ENCODE assay signal across 10 cellular contexts in the genomic region with DNA sequence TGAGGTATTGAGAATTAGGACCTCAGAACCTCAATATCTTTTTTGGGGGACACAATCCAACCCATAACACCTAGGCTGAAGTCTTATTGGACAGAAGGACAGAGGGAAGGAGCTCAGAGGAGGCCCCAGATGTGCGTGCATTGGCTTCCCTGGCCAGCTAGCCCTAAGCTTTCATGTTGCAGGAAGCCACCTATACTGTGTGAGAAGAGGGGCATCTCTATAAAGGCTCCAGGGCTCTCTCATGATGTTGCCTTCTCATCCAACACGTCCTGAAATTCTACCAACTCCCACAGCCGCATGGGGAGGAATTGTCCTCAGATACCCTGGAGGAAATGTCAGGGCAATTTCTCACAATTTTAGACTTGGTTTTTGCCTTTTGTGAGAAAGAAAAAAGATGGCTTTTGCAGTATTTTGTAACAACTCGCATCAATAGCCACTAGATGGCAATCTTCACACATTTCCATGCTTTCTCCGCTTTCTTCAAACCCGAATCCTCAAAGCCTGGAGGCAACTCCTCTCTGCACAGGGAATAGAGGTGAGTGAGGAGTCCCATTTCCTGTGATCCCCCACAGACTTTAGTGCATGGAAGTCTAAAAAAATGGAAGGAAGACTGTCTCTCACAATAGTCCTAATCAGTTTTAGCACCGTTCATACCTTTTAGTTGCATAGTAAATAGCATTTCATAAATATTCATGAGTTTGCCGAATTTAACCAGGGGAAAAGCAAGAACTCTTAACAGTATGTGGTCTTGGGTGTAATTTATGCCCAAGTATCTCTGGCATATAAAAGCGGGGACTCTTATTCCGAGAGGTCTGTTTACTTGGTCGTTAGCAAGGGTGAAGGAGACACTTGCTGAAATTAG. TPM values are rescaled to one million over a fixed set of nuclear protein-coding genes. Genes with fewer than 3 reads are reported as not detected.
A peak's percentile ranks its signal among the peaks of the same experiment; 100 is the strongest.
DNase-seq lines count a peak whose midpoint lies in the region; ATAC-seq, FAIRE-seq and TF ChIP-seq lines count a peak whose summit lies in the region.
"Had no signal": no experiment of that assay in that cellular context is flagged by ENCODE, and none has a peak within 500 bp of the region (broad histone marks: within the 10 kb centered on the region; RNA-seq: fewer than 3 reads in every experiment).

No MANE protein-coding gene starts in this region.

- no peak overlapping the region for H3K4me3 ChIP-seq in cardiac muscle cell
- no peak overlapping the region for H3K4me3 ChIP-seq in GM12878

- in situ Hi-C loops in GM12878 (cut with MboI) = no loop called here

- CTCF ChIA-PET in GM12878 (lab: Yijun Ruan, JAX) = interaction anchor here (0.9 to 1.5 kb wide), 6 partner anchors 9 to 126 kb away, joined by 3 to 6 read pairs (median 4); no protein-coding TSS in a partner anchor

- H3K4me1 ChIP-seq in cardiac muscle cell (ENCODE audit: low read depth) (no peaks in the 10 kb centered on the region), GM12878 (ENCODE audit: control insufficient read depth, insufficient read depth, low read length) (no peaks in the 10 kb centered on the region)

- peak; percentile 52 for FAIRE-seq in GM12878 (lab: Jason Lieb, UNC)
- FAIRE-seq: colon had no signal

- BruUV-seq in GM12878 (replicated peaks; lab: Mats Ljungman, UMichigan) = no TSS peak

- intact Hi-C loops in cardiac septum (cut with DNase I) = no loop called here
- intact Hi-C loops in GM12878 (cut with micrococcal nuclease; ENCODE audit: unreplicated experiment) = loop anchor here (1.0 to 5.0 kb wide), 2 partner anchors 105 to 126 kb away; no protein-coding TSS in a partner anchor

- RAD21 ChIA-PET in GM12878 (lab: Charles Lee; ENCODE audit: unreplicated experiment) = no interaction called here

- POLR2A ChIA-PET in GM12878 (lab: Charles Lee) = no interaction called here

- TF ChIP-seq EP300 in GM12878 (IDR thresholded peaks at IDR 0.05; ENCODE audit: borderline replicate concordance in 1 of 2, control insufficient read depth in 1 of 2, low read depth in 2 of 2, low read length in 2 of 2) = no peak

- H3K9me3 ChIP-seq in cardiac muscle cell (ENCODE audit: low read depth) (no peaks in the 10 kb centered on the region), GM12878 (replicated peaks; ENCODE audit: control insufficient read depth, insufficient read depth, low read length) (no peaks in the 10 kb centered on the region)

- no peak overlapping the region for H3K4me2 ChIP-seq in GM12878 (ENCODE audit: control insufficient read depth, insufficient read depth)

- peak; percentile 69 for TF ChIP-seq RAD21 in GM12878 (IDR thresholded peaks at IDR 0.05; ENCODE audit: insufficient read depth, low read depth, low read length)

- 31% methylated on average over 11 of the region's 11 CpGs for WGBS in GM12878 (ENCODE audit: insufficient coverage, insufficient replicate concordance, low lambda C conversion rate, missing lambda C conversion rate)

- no peak overlapping the region for H2AFZ ChIP-seq in GM12878 (ENCODE audit: control insufficient read depth, low read depth, low read length)

- no peaks in the 10 kb centered on the region for H3K36me3 ChIP-seq in cardiac muscle cell
- no peaks in the 10 kb centered on the region for H3K36me3 ChIP-seq in GM12878 (ENCODE audit: control insufficient read depth in 2 of 2, insufficient read depth in 2 of 2, low read length in 1 of 2)

- H3K27ac ChIP-seq in cardiac muscle cell (no peak overlapping the region), GM12878 (ENCODE audit: control insufficient read depth, insufficient read depth) (no peak overlapping the region)

- ATAC-seq in HG02981 (IDR thresholded peaks at IDR 0.05; ENCODE audit: unreplicated experiment) (peak; percentile 64), GM12878 (peak; percentile 71)

- no peaks in the 10 kb centered on the region for H4K20me1 ChIP-seq in GM12878 (ENCODE audit: control insufficient read depth, insufficient read depth)

- TF ChIP-seq CTCF in cardiac muscle cell (IDR thresholded peaks at IDR 0.05; ENCODE audit: low read depth, low read length) (peak; percentile 66), GM12878 (IDR thresholded peaks at IDR 0.05 in 2 of 3, conservative IDR thresholded peaks at IDR 0.05 in 1 of 3; ENCODE audit: control insufficient read depth in 2 of 3, extremely low read depth in 1 of 3, insufficient read depth in 1 of 3, low read depth in 3 of 3, low read length in 3 of 3) (peak; percentile 54 to 66 (median 59))

- no peak overlapping the region for H3K9ac ChIP-seq in GM12878 (ENCODE audit: control insufficient read depth, insufficient read depth, low read length)

- TF ChIP-seq POLR2A in GM12878 (IDR thresholded peaks at IDR 0.05; ENCODE audit: low read depth, low read length) = no peak

- H3K27me3 ChIP-seq in cardiac muscle cell (no peaks in the 10 kb centered on the region), GM12878 (replicated peaks in 1 of 2; ENCODE audit: control insufficient read depth in 2 of 2, insufficient read depth in 2 of 2, low read length in 1 of 2) (no peaks in the 10 kb centered on the region; a peak in 1 of 4 replicates)

- no peaks in the 10 kb centered on the region for H3K79me2 ChIP-seq in GM12878 (ENCODE audit: control insufficient read depth, insufficient read depth, low read length)

- DNase-seq in cardiac muscle cell (ENCODE audit: low read depth in 1 of 2, low spot score in 1 of 2) = peak; percentile 56 to 64
- no peak for DNase-seq in cardiac septum (ENCODE audit: low spot score)
- peak; percentile 40 for DNase-seq in NCI-H2227 treated with DMSO at 0.1 percent for 48 hours (lab: John Stamatoyannopoulos, UW)
- DNase-seq in GM12878 (ENCODE audit: low read depth, low spot score) = no peak
- DNase-seq in iPS-NIHi11 (ENCODE audit: low spot score) = peak; percentile 82
- DNase-seq in stromal cell of bone marrow (ENCODE audit: low read depth) = peak; percentile 40
- DNase-seq in GOT3 (lab: John Stamatoyannopoulos, UW) = no peak

- SMC1A ChIA-PET in GM12878 (lab: Charles Lee; ENCODE audit: uncharacterized antibody, unreplicated experiment) = interaction anchor here (0.6 to 1.2 kb wide), 2 partner anchors 9 to 13 kb away, joined by 3 to 4 read pairs; no protein-coding TSS in a partner anchor

TF ChIP-seq in GM12878, 131 proteins besides CTCF, POLR2A, EP300 and RAD21:
- peak; percentile 44; the same call in 1 of the 2 replicates for TF ChIP-seq SMC3 (IDR thresholded peaks at IDR 0.05; ENCODE audit: borderline replicate concordance, low read length)
- no peak for TF ChIP-seq NFIC (IDR thresholded peaks at IDR 0.05; ENCODE audit: low read depth, low read length)
- TF ChIP-seq RFX5 (IDR thresholded peaks at IDR 0.05; ENCODE audit: low read depth, low read length) = no peak
- TF ChIP-seq EED (IDR thresholded peaks at IDR 0.05; ENCODE audit: low read depth) = no peak
- 0 out of 2 replicates have a peak, but pooled peaks have one; percentile 32 for TF ChIP-seq YY1 (IDR thresholded peaks at IDR 0.05; ENCODE audit: low read depth, low read length)
- no peak for TF ChIP-seq SREBF2 (IDR thresholded peaks at IDR 0.05; ENCODE audit: low read length)
- TF ChIP-seq POLR2AphosphoS5 (IDR thresholded peaks at IDR 0.05; ENCODE audit: low read length) = no peak
- no peak for TF ChIP-seq CEBPB (IDR thresholded peaks at IDR 0.05; ENCODE audit: borderline replicate concordance in 1 of 2, low read depth in 2 of 2, low read length in 2 of 2)
- TF ChIP-seq ZNF274 (IDR thresholded peaks at IDR 0.05; ENCODE audit: insufficient read depth, insufficient read length) = no peak
- TF ChIP-seq, protein P1, sequence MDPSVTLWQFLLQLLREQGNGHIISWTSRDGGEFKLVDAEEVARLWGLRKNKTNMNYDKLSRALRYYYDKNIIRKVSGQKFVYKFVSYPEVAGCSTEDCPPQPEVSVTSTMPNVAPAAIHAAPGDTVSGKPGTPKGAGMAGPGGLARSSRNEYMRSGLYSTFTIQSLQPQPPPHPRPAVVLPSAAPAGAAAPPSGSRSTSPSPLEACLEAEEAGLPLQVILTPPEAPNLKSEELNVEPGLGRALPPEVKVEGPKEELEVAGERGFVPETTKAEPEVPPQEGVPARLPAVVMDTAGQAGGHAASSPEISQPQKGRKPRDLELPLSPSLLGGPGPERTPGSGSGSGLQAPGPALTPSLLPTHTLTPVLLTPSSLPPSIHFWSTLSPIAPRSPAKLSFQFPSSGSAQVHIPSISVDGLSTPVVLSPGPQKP (IDR thresholded peaks at IDR 0.05; ENCODE audit: low read depth, low read length) = no peak
- no peak for TF ChIP-seq NR2F1 (conservative IDR thresholded peaks at IDR 0.05)
- TF ChIP-seq NRF1 (conservative IDR thresholded peaks at IDR 0.05; ENCODE audit: low read depth, low read length) = no peak
- TF ChIP-seq CREB1 (IDR thresholded peaks at IDR 0.05; ENCODE audit: low read depth) = no peak

RNA-seq across cellular contexts. Expression of a gene that starts 7.4 kb away (rescaled TPM):
- total RNA-seq in cardiac muscle cell = not detected in 2 replicates
- not detected in 2 replicates for polyA plus RNA-seq in cardiac muscle cell
- total RNA-seq in cardiac septum = not detected
- total RNA-seq in GM12878 (2013; cell fraction: nucleolus; rRNA removed) = not detected in 2 replicates
- not detected in 2 replicates for total RNA-seq in GM12878 (2014; rRNA removed)
- not detected in 2 replicates for total RNA-seq in GM12878 (2014; rRNA removed; fragmentation: Illumina TruSeq; extraction: Trizol)
- total RNA-seq in GM12878 (2021) = not detected in 2 replicates
- not detected for polyA plus RNA-seq in GM12878 (2011; ENCODE audit: low read depth)
- not detected in 2 replicates for polyA plus RNA-seq in GM12878 (2011; rRNA removed)
- not detected in 2 replicates for polyA plus RNA-seq in GM12878 (2011; cell fraction: cytosol; rRNA removed)
- polyA plus RNA-seq in GM12878 (2011; cell fraction: nucleus; rRNA removed) = not detected in 2 replicates
- polyA plus RNA-seq in GM12878 (2012) = not detected in 2 replicates
- polyA plus RNA-seq in GM12878 (2014; fragmentation: Illumina TruSeq; extraction: Trizol) = not detected in 2 replicates
- not detected for polyA plus RNA-seq in GM12878 (2014; fragmentation: Nextera tagmentation; extraction: Ambion mirVana)
- not detected in 2 replicates for polyA plus RNA-seq in GM12878 (2014; rRNA removed)
- polyA plus RNA-seq in GM12878 (2016; fragmentation: Nextera tagmentation; extraction: Ambion mirVana) = not detected
- not detected in 2 replicates for polyA minus RNA-seq in GM12878 (2011; rRNA and poly(A)+ RNA removed)
- not detected in 2 replicates for polyA minus RNA-seq in GM12878 (2011; cell fraction: cytosol; rRNA and poly(A)+ RNA removed)
- not detected in 2 replicates for polyA minus RNA-seq in GM12878 (2011; cell fraction: nucleus; rRNA and poly(A)+ RNA removed)
- total RNA-seq: subcutaneous adipose tissue had no signal

Comparison
In these comparisons a context has a peak if more than half of its experiments do, and no peak if none do; other contexts are left out.
1. DNase-seq: peak in cardiac muscle cell (2 of 2), NCI-H2227 treated with DMSO at 0.1 percent for 48 hours (single experiment), iPS-NIHi11 (single experiment) and stromal cell of bone marrow (single experiment); none in cardiac septum (single experiment), GM12878 (single experiment) and GOT3 (single experiment).